1 cellular context compared by ENCODE assay signal in the genomic region with DNA sequence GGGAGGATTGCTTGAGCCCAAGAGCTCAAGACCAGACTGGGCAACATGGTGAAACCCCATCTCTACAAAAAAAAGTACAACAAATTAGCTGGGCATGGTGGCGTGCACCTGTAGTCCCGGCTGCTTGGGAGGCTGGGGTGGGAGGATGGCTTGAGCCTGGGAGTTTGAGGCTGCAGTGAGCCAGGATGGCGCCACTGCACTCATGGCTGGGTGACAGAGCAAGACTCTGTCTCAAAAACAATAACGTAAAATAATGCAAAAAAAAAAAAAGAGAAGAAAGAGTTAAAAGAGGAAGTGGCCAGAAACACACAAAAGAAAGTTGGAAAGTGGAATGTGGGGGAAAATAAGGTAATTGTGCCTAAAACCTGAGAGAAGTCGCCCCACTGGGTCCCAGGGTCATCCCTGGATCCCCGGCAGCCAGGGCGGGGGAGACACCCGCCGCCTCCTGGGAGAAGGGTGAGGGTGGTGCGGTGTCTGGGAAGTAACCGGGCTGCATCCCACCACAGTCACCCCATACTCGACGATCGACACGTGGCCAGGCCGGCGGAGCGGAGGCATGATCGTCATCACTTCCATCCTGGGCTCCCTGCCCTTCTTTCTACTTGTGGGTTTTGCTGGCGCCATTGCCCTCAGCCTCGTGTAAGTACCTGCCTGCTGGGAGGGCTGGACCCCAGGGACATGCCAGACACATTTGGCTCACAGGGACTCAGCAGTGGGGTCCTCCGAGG.
TF ChIP-seq lines count a peak whose summit lies in the region.

No MANE protein-coding gene starts in this region.

TF ChIP-seq in GM12878, 131 proteins besides CTCF, POLR2A, EP300 and RAD21:
- TF ChIP-seq BHLHE40 (IDR thresholded peaks at IDR 0.05; ENCODE audit: borderline replicate concordance in 1 of 2, low read depth in 2 of 2, low read length in 1 of 2), result no peak
- TF ChIP-seq NBN (IDR thresholded peaks at IDR 0.05), result no peak
- TF ChIP-seq DPF2 (IDR thresholded peaks at IDR 0.05), result no peak
- TF ChIP-seq ESRRA (IDR thresholded peaks at IDR 0.05; ENCODE audit: low read length), result no peak
- no peak for TF ChIP-seq PML (IDR thresholded peaks at IDR 0.05; ENCODE audit: low read length)
- TF ChIP-seq CBX5 (IDR thresholded peaks at IDR 0.05; ENCODE audit: low read depth), result no peak
- 0 out of 4 replicates have a peak, but pooled peaks of 1 of the 2 experiments have one; percentile 24 for TF ChIP-seq IKZF2 (IDR thresholded peaks at IDR 0.05)
- TF ChIP-seq ZNF622 (IDR thresholded peaks at IDR 0.05), result no peak
- TF ChIP-seq, protein P1, sequence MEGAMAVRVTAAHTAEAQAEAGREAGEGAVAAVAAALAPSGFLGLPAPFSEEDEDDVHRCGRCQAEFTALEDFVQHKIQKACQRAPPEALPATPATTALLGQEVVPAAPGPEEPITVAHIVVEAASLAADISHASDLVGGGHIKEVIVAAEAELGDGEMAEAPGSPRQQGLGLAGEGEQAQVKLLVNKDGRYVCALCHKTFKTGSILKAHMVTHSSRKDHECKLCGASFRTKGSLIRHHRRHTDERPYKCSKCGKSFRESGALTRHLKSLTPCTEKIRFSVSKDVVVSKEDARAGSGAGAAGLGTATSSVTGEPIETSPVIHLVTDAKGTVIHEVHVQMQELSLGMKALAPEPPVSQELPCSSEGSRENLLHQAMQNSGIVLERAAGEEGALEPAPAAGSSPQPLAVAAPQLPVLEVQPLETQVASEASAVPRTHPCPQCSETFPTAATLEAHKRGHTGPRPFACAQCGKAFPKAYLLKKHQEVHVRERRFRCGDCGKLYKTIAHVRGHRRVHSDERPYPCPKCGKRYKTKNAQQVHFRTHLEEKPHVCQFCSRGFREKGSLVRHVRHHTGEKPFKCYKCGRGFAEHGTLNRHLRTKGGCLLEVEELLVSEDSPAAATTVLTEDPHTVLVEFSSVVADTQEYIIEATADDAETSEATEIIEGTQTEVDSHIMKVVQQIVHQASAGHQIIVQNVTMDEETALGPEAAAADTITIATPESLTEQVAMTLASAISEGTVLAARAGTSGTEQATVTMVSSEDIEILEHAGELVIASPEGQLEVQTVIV (IDR thresholded peaks at IDR 0.05; ENCODE audit: borderline replicate concordance, partially characterized antibody), result no peak
- TF ChIP-seq SPI1 (IDR thresholded peaks at IDR 0.05; ENCODE audit: borderline replicate concordance, insufficient read depth, low read depth, low read length), result peak; percentile 82
- TF ChIP-seq PAX5 (IDR thresholded peaks at IDR 0.05; ENCODE audit: borderline replicate concordance, low read depth, low read length), result no peak
- TF ChIP-seq, protein P2, sequence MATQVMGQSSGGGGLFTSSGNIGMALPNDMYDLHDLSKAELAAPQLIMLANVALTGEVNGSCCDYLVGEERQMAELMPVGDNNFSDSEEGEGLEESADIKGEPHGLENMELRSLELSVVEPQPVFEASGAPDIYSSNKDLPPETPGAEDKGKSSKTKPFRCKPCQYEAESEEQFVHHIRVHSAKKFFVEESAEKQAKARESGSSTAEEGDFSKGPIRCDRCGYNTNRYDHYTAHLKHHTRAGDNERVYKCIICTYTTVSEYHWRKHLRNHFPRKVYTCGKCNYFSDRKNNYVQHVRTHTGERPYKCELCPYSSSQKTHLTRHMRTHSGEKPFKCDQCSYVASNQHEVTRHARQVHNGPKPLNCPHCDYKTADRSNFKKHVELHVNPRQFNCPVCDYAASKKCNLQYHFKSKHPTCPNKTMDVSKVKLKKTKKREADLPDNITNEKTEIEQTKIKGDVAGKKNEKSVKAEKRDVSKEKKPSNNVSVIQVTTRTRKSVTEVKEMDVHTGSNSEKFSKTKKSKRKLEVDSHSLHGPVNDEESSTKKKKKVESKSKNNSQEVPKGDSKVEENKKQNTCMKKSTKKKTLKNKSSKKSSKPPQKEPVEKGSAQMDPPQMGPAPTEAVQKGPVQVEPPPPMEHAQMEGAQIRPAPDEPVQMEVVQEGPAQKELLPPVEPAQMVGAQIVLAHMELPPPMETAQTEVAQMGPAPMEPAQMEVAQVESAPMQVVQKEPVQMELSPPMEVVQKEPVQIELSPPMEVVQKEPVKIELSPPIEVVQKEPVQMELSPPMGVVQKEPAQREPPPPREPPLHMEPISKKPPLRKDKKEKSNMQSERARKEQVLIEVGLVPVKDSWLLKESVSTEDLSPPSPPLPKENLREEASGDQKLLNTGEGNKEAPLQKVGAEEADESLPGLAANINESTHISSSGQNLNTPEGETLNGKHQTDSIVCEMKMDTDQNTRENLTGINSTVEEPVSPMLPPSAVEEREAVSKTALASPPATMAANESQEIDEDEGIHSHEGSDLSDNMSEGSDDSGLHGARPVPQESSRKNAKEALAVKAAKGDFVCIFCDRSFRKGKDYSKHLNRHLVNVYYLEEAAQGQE (IDR thresholded peaks at IDR 0.05; ENCODE audit: low read depth, low read length), result no peak
- no peak for TF ChIP-seq ZNF274 (IDR thresholded peaks at IDR 0.05; ENCODE audit: insufficient read depth, insufficient read length)
- TF ChIP-seq SREBF2 (IDR thresholded peaks at IDR 0.05; ENCODE audit: low read length), result no peak
- no peak for TF ChIP-seq KAT2A (conservative IDR thresholded peaks at IDR 0.05; ENCODE audit: control insufficient read depth, low read depth, low read length)
- no peak for TF ChIP-seq IRF3 (IDR thresholded peaks at IDR 0.05)
